ENCODE assay signal across 8 cellular contexts in the genomic region with DNA sequence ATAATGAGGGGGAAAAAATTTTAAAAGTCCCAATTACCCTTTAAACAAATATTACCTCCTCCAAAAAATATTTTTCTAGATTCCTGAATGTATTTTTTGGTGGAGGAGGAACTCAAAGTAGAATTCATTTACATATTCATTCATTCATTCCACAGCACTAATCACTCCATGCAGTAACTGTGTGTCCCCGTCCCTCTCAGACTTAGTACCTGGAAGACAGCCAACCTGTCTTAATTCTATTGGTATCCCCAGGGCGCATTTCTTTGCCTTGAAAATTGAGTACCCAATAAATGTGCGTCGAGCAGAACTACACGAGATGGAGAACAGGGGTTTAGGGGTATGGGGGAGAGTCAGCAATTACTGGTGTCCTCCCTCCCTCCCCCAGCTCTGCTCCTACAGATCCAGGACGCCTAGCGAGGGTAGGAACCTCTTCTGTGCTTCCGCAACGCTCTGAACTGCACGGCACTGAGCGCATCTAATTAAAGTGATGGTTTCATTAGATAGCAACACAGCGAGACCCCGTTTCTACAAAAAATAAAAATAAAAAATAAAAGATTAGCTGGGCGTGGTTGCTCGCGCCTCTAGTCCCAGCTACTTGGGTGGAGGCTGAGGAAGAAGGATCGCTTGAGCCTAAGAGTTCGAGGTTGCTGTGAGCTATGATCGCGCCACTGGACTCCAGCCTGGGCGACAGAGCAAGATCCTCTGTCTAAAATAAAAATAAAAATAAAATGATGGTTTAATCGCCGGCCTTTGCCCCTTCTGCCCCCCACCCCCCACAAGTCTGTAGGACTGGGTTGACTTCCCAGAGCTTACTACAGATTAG. TPM values are rescaled to one million over a fixed set of nuclear protein-coding genes. Genes with fewer than 3 reads are reported as not detected.
A peak's percentile ranks its signal among the peaks of the same experiment; 100 is the strongest.
DNase-seq lines count a peak whose midpoint lies in the region; ATAC-seq and TF ChIP-seq lines count a peak whose summit lies in the region.

No MANE protein-coding gene starts in this region.

- H3K36me3 ChIP-seq in HCT116 (ENCODE audit: control insufficient read depth in 1 of 2, insufficient read depth in 2 of 2, low read length in 2 of 2) = no peaks in the 10 kb centered on the region
- no peaks in the 10 kb centered on the region for H3K36me3 ChIP-seq in lower lobe of right lung

- intact Hi-C loops in HCT116 (cut with micrococcal nuclease) (loop anchor here (2.0 kb wide), 1 partner anchor 74 kb away; the partner anchor contains the start of genes FAM228B and PFN4), lower lobe of right lung (cut with DNase I) (no loop called here)
- intact Hi-C loops in activated CD8-positive, alpha-beta T cell treated with anti-CD3 and anti-CD28 coated beads for 36 hours (cut with micrococcal nuclease) = no loop called here

- peaks cover 13 to 30% of the 10 kb centered on the region in 2 experiments for H3K4me1 ChIP-seq in HCT116 (ENCODE audit: control insufficient read depth in 1 of 2, insufficient read depth in 2 of 2, low read length in 2 of 2)
- H3K4me1 ChIP-seq in lower lobe of right lung = peaks cover 30% of the 10 kb centered on the region

- no TSS peak for BruUV-seq in HCT116 (replicated peaks; lab: Mats Ljungman, UMichigan)

- H3K9me2 ChIP-seq in HCT116 (ENCODE audit: insufficient read depth) = no peaks in the 10 kb centered on the region

- TF ChIP-seq POLR2A in HCT116 (IDR thresholded peaks at IDR 0.05; ENCODE audit: borderline replicate concordance, extremely low read depth, insufficient read depth, insufficient read length) = no peak

- CTCF ChIA-PET in HCT116 (lab: Charles Lee) = no interaction called here
- CTCF ChIA-PET in activated CD8-positive, alpha-beta T cell treated with anti-CD3 and anti-CD28 coated beads for 36 hours (lab: Charles Lee) = interaction anchor here (0.8 to 4.2 kb wide), 3 partner anchors 35 to 225 kb away, joined by 3 to 19 read pairs (median 4); partner anchors contain the start of genes ATAD2B and TP53I3

- peaks cover 1% of the 10 kb centered on the region for H3K27me3 Mint-ChIP-seq in activated CD8-positive, alpha-beta T cell treated with anti-CD3 and anti-CD28 coated beads for 36 hours

- no peaks in the 10 kb centered on the region for H4K20me1 ChIP-seq in HCT116 (ENCODE audit: insufficient read depth)

- H3K4me3 Mint-ChIP-seq in activated CD8-positive, alpha-beta T cell treated with anti-CD3 and anti-CD28 coated beads for 36 hours = no peak overlapping the region

- no peak for TF ChIP-seq RAD21 in HCT116 (IDR thresholded peaks at IDR 0.05; ENCODE audit: low read depth)

- no peak for TF ChIP-seq CTCF in AG10803 (conservative IDR thresholded peaks at IDR 0.05; ENCODE audit: low read length)
- TF ChIP-seq CTCF in HCT116 (IDR thresholded peaks at IDR 0.05 in 2 of 3, conservative IDR thresholded peaks at IDR 0.05 in 1 of 3; ENCODE audit: borderline replicate concordance in 1 of 3, insufficient read depth in 1 of 3, low read depth in 2 of 3, low read length in 2 of 3) = no peak
- TF ChIP-seq CTCF in activated CD8-positive, alpha-beta T cell treated with anti-CD3 and anti-CD28 coated beads for 36 hours (IDR thresholded peaks at IDR 0.05) = no peak
- no peak for TF ChIP-seq CTCF in lower lobe of right lung (IDR thresholded peaks at IDR 0.05)

- RAD21 ChIA-PET in HCT116 (lab: Charles Lee; ENCODE audit: low non-redundant PET in 1 of 2, low total read pairs in 2 of 2, uncharacterized antibody in 2 of 2, unreplicated experiment in 2 of 2) = no interaction called here

- H3K27ac ChIP-seq in HCT116 (ENCODE audit: low read depth, low read length) (no peak overlapping the region), lower lobe of right lung (no peak overlapping the region)

- H3K27me3 ChIP-seq in HCT116 (ENCODE audit: insufficient read depth, low read length) (no peaks in the 10 kb centered on the region), lower lobe of right lung (ENCODE audit: low read depth) (no peaks in the 10 kb centered on the region)

- peak overlapping the region; percentile 44 for H3K9ac ChIP-seq in HCT116 (ENCODE audit: low read length)

- POLR2A ChIA-PET in HCT116 (lab: Charles Lee) = interaction anchor here (0.6 to 2.4 kb wide), 5 partner anchors 10 to 852 kb away, joined by 3 to 16 read pairs (median 5); partner anchors contain the start of genes SF3B6 and TP53I3
- POLR2A ChIA-PET in activated CD8-positive, alpha-beta T cell treated with anti-CD3 and anti-CD28 coated beads for 36 hours (lab: Charles Lee) = interaction anchor here (1.5 kb wide), 1 partner anchor 22 kb away, joined by 7 read pairs; no protein-coding TSS in a partner anchor

- DNase-seq in AG10803 (ENCODE audit: low read depth) (no peak), HCT116 (ENCODE audit: low read depth, low spot score) (peak; percentile 6), lower lobe of right lung (no peak), KBM-7 (no peak), COLO829 (ENCODE audit: low spot score) (no peak)
- peak; percentile 21 for DNase-seq in activated CD8-positive, alpha-beta T cell treated with anti-CD3 and anti-CD28 coated beads for 36 hours
- no peak for DNase-seq in activated CD8-positive, alpha-beta memory T cell treated with anti-CD3 and anti-CD28 coated beads, Interleukin-2, amount 50 U/mL, for 4 hours

- H3K36me3 Mint-ChIP-seq in activated CD8-positive, alpha-beta T cell treated with anti-CD3 and anti-CD28 coated beads for 36 hours (ENCODE audit: low read depth) = no peaks in the 10 kb centered on the region

- H2AFZ ChIP-seq in HCT116 (ENCODE audit: low read depth, low read length, poor library complexity, severe bottlenecking) = peak overlapping the region; percentile 83

- peaks cover 20% of the 10 kb centered on the region for H3K4me1 Mint-ChIP-seq in activated CD8-positive, alpha-beta T cell treated with anti-CD3 and anti-CD28 coated beads for 36 hours (ENCODE audit: low read depth)

- in situ Hi-C loops in KBM-7 (cut with MboI; ENCODE audit: low pct_unique_long_range_greater_than_20kb, low sequenced_read_pairs) = no loop called here

- peaks cover 20% of the 10 kb centered on the region; the same call in 1 of the 2 replicates for H3K79me2 ChIP-seq in HCT116 (ENCODE audit: insufficient read depth, low read length)

- H3K4me3 ChIP-seq in AG10803 (ENCODE audit: low read length) (peak overlapping the region; percentile 64), HCT116 (replicated peaks in 1 of 2; ENCODE audit: low read depth in 1 of 2, low read length in 2 of 2) (peak overlapping the region; percentile 64 to 69), lower lobe of right lung (peak overlapping the region; percentile 82)

- peak overlapping the region; percentile 90 for H3K4me2 ChIP-seq in HCT116 (ENCODE audit: low read length)

- no peak overlapping the region for H3K27ac Mint-ChIP-seq in activated CD8-positive, alpha-beta T cell treated with anti-CD3 and anti-CD28 coated beads for 36 hours

- ATAC-seq in HCT116 (peak; percentile 15), lower lobe of right lung (no peak), HG03469 (IDR thresholded peaks at IDR 0.05; ENCODE audit: unreplicated experiment) (no peak)
- ATAC-seq in activated CD8-positive, alpha-beta T cell treated with anti-CD3 and anti-CD28 coated beads for 36 hours = no peak

- H3K9me3 ChIP-seq in HCT116 (ENCODE audit: control insufficient read depth in 1 of 2, insufficient read depth in 1 of 2, low read depth in 1 of 2, low read length in 2 of 2) (no peaks in the 10 kb centered on the region), lower lobe of right lung (no peaks in the 10 kb centered on the region)

- no peaks in the 10 kb centered on the region for H3K9me3 Mint-ChIP-seq in activated CD8-positive, alpha-beta T cell treated with anti-CD3 and anti-CD28 coated beads for 36 hours

TF ChIP-seq in HCT116, 20 proteins besides CTCF, POLR2A, EP300 and RAD21:
- TF ChIP-seq ELF1 (IDR thresholded peaks at IDR 0.05; ENCODE audit: borderline replicate concordance, low read depth) (no peak), EGR1 (IDR thresholded peaks at IDR 0.05; ENCODE audit: low read depth) (no peak)
- TF ChIP-seq, protein P1, sequence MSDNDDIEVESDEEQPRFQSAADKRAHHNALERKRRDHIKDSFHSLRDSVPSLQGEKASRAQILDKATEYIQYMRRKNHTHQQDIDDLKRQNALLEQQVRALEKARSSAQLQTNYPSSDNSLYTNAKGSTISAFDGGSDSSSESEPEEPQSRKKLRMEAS (IDR thresholded peaks at IDR 0.05) = peak; percentile 16; the same call in 1 of the 2 replicates

RNA-seq across cellular contexts. Expression of gene FKBP1B, which starts 0.7 kb away (rescaled TPM):
- total RNA-seq in HCT116 (2021; ENCODE audit: unreplicated experiment) (11.8 TPM), lower lobe of right lung (16.4 TPM)
- polyA plus RNA-seq in HCT116 (2012) = 16.9 and 17.0 TPM in 2 replicates
- 1 to 10 TPM; 1.3 to 1.7 TPM for total RNA-seq in activated CD8-positive, alpha-beta T cell treated with anti-CD3 and anti-CD28 coated beads for 36 hours

RNA-seq across cellular contexts. Expression of gene WDCP, which starts 1.7 kb away (rescaled TPM):
- total RNA-seq in HCT116 (2021; ENCODE audit: unreplicated experiment) (19.9 TPM), lower lobe of right lung (10.5 TPM)
- polyA plus RNA-seq in HCT116 (2012) = 6.2 and 7.2 TPM in 2 replicates
- 10 to 100 TPM; 20.2 to 23.0 TPM for total RNA-seq in activated CD8-positive, alpha-beta T cell treated with anti-CD3 and anti-CD28 coated beads for 36 hours

RNA-seq across cellular contexts. Expression of gene SF3B6, which starts 27.3 kb away (rescaled TPM):
- total RNA-seq in HCT116 (2021; ENCODE audit: unreplicated experiment) (129 TPM), lower lobe of right lung (65.5 TPM)
- polyA plus RNA-seq in HCT116 (2012) = 107 and 141 TPM in 2 replicates
- total RNA-seq in activated CD8-positive, alpha-beta T cell treated with anti-CD3 and anti-CD28 coated beads for 36 hours = 100 to 1,000 TPM; 141 to 144 TPM

RNA-seq across cellular contexts. Expression of gene TP53I3, which starts 35.8 kb away (rescaled TPM):
- 20.1 TPM for total RNA-seq in HCT116 (2021; ENCODE audit: unreplicated experiment)
- 10.9 and 12.5 TPM in 2 replicates for polyA plus RNA-seq in HCT116 (2012)
- total RNA-seq in activated CD8-positive, alpha-beta T cell treated with anti-CD3 and anti-CD28 coated beads for 36 hours = 1 to 10 TPM; 1.8 to 2.6 TPM
- total RNA-seq in lower lobe of right lung = 34.4 TPM

RNA-seq across cellular contexts. Expression of gene MFSD2B, which starts 39.0 kb away (rescaled TPM):
- 0.39 TPM for total RNA-seq in HCT116 (2021; ENCODE audit: unreplicated experiment)
- 0.51 and 0.79 TPM in 2 replicates for polyA plus RNA-seq in HCT116 (2012)
- total RNA-seq in activated CD8-positive, alpha-beta T cell treated with anti-CD3 and anti-CD28 coated beads for 36 hours = under 1 TPM; 0.25 to 0.32 TPM
- 0.38 TPM for total RNA-seq in lower lobe of right lung

Comparison
In these comparisons a context has a peak if more than half of its experiments do, and no peak if none do; other contexts are left out.
1. DNase-seq: peak in HCT116 (single experiment) and activated CD8-positive, alpha-beta T cell treated with anti-CD3 and anti-CD28 coated beads for 36 hours (single experiment); none in AG10803 (single experiment), lower lobe of right lung (single experiment), KBM-7 (single experiment), COLO829 (single experiment) and activated CD8-positive, alpha-beta memory T cell treated with anti-CD3 and anti-CD28 coated beads, Interleukin-2, amount 50 U/mL, for 4 hours (single experiment).
2. Peak in every context shown above with its lines, with median percentiles within 50 percentile points of each other: H3K4me3 ChIP-seq.